Comparison of ENCODE assay signal across 30 cellular contexts in genomic region chr3:47210863-47211405, GRCh38.
"Had no signal": no experiment of that assay in that cellular context is flagged by ENCODE, and none has a peak within 500 bp of the region (broad histone marks: within the 10 kb centered on the region; RNA-seq: fewer than 3 reads in every experiment).

No MANE protein-coding gene starts in this region.

- H3K4me2 ChIP-seq: neural progenitor cell, smooth muscle cell had no signal

- H3K4me3 ChIP-seq: neural progenitor cell, ovary, psoas muscle, right lobe of liver, skin epidermis, smooth muscle cell, spleen, suprapubic skin, testis, tibial artery, transverse colon, upper lobe of right lung, uterus had no signal

- H3K36me3 Mint-ChIP-seq: natural killer cell; neural progenitor cell; stimulated activated memory B cell treated with anti-CD40 and anti-IgM and Interleukin-4, amounts not matched to agents 10 μg/mL and 1 μg/mL and 100 μg/mL, for 72 hours; type B pancreatic cell had no signal

- H2AFZ ChIP-seq: neural progenitor cell, parathyroid adenoma had no signal

- ATAC-seq: natural killer cell; psoas muscle; right cardiac atrium; right lobe of liver; stimulated activated memory B cell treated with anti-CD40 and anti-IgM and Interleukin-4, amounts not matched to agents 10 μg/mL and 1 μg/mL and 100 μg/mL, for 72 hours; stimulated activated naive CD8-positive, alpha-beta T cell treated with anti-CD3 and anti-CD28 coated beads, Interleukin-15, amount 100 ng/mL, for 72 hours; stimulated activated naive CD8-positive, alpha-beta T cell treated with anti-CD3 and anti-CD28 coated beads, Interleukin-15, Interleukin-2, amounts not matched to agents 100 U/mL and 50 U/mL, for 24 hours; upper lobe of right lung had no signal

- H3K27ac Mint-ChIP-seq: natural killer cell; nephron; neural progenitor cell; progenitor cell of endocrine pancreas; stimulated activated memory B cell treated with anti-CD40 and anti-IgM and Interleukin-4, amounts not matched to agents 10 μg/mL and 1 μg/mL and 100 μg/mL, for 72 hours; type B pancreatic cell had no signal

- H3K27me3 Mint-ChIP-seq: progenitor cell of endocrine pancreas; stimulated activated memory B cell treated with anti-CD40 and anti-IgM and Interleukin-4, amounts not matched to agents 10 μg/mL and 1 μg/mL and 100 μg/mL, for 72 hours; stimulated activated naive CD8-positive, alpha-beta T cell treated with anti-CD3 and anti-CD28 coated beads, Interleukin-15, amount 100 ng/mL, for 72 hours; type B pancreatic cell had no signal

- H3K9ac ChIP-seq: neural progenitor cell, parathyroid adenoma had no signal

- H3K27ac ChIP-seq: neural progenitor cell, ovary, parathyroid adenoma, psoas muscle, right lobe of liver, skin epidermis, spleen, suprapubic skin, testis, tibial artery, transverse colon, upper lobe of right lung, uterus had no signal

- H3K27me3 ChIP-seq: neural progenitor cell, ovary, right lobe of liver, spleen, suprapubic skin, testis, tibial artery, transverse colon, upper lobe of right lung, uterus had no signal

- H3K4me1 Mint-ChIP-seq: natural killer cell; nephron; neural progenitor cell; stimulated activated memory B cell treated with anti-CD40 and anti-IgM and Interleukin-4, amounts not matched to agents 10 μg/mL and 1 μg/mL and 100 μg/mL, for 72 hours; stimulated activated naive CD8-positive, alpha-beta T cell treated with anti-CD3 and anti-CD28 coated beads, Interleukin-15, amount 100 ng/mL, for 72 hours had no signal

- H3K4me1 ChIP-seq: neural progenitor cell, psoas muscle, right lobe of liver, spleen, suprapubic skin, testis, tibial artery, transverse colon, upper lobe of right lung, uterus had no signal

- H3K9me3 ChIP-seq: ovary, psoas muscle, right lobe of liver, spleen, suprapubic skin, testis, tibial artery, transverse colon, upper lobe of right lung, uterus had no signal

- DNase-seq: natural killer cell; occipital lobe; ovary; psoas muscle; right cardiac atrium; spleen; stimulated activated CD4-positive, alpha-beta T cell treated with anti-CD3 and anti-CD28 coated beads, Interleukin-12 subunit alpha, Interleukin-12 subunit beta, amount 100 ng/mL, for 4 hours; stimulated activated CD4-positive, alpha-beta T cell treated with anti-CD3 and anti-CD28 coated beads, Interleukin-1b, Interleukin-23, amount 100 ng/mL, for 48 hours; stimulated activated CD4-positive, alpha-beta T cell treated with anti-CD3 and anti-CD28 coated beads, Interleukin-4, amount 100 ng/mL, for 1 hour; stimulated activated CD4-positive, alpha-beta T cell treated with anti-CD3 and anti-CD28 coated beads, Interleukin-4, amount 100 ng/mL, for 4 hours; stimulated activated CD8-positive, alpha-beta memory T cell treated with anti-CD3 and anti-CD28 coated beads, Interleukin-4, amount 100 ng/mL, for 48 hours; stimulated activated naive CD4-positive, alpha-beta T cell; stimulated activated naive CD8-positive, alpha-beta T cell treated with anti-CD3 and anti-CD28 coated beads, Interleukin-15, amount 100 ng/mL, for 72 hours; stimulated activated naive CD8-positive, alpha-beta T cell treated with anti-CD3 and anti-CD28 coated beads, Interleukin-15, Interleukin-2, amounts not matched to agents 100 U/mL and 50 U/mL, for 24 hours; substantia nigra; testis; tibial artery; transverse colon; upper lobe of right lung; uterus had no signal

- H3K79me2 ChIP-seq: parathyroid adenoma had no signal

- H3K36me3 ChIP-seq: neural progenitor cell, ovary, right lobe of liver, spleen, suprapubic skin, tibial artery, transverse colon, upper lobe of right lung, uterus had no signal

- H3K4me3 Mint-ChIP-seq: natural killer cell; nephron; neural progenitor cell; stimulated activated memory B cell treated with anti-CD40 and anti-IgM and Interleukin-4, amounts not matched to agents 10 μg/mL and 1 μg/mL and 100 μg/mL, for 72 hours; stimulated activated naive CD8-positive, alpha-beta T cell treated with anti-CD3 and anti-CD28 coated beads, Interleukin-15, amount 100 ng/mL, for 72 hours; type B pancreatic cell had no signal

- H3K9me3 Mint-ChIP-seq: natural killer cell; nephron; neural progenitor cell; stimulated activated memory B cell treated with anti-CD40 and anti-IgM and Interleukin-4, amounts not matched to agents 10 μg/mL and 1 μg/mL and 100 μg/mL, for 72 hours; stimulated activated naive CD8-positive, alpha-beta T cell treated with anti-CD3 and anti-CD28 coated beads, Interleukin-15, amount 100 ng/mL, for 72 hours; type B pancreatic cell had no signal
